In genomic region chr5:180088561-180088960, GRCh38 we compare ENCODE assay signal across 1 cellular context.
TF ChIP-seq lines count a peak whose summit lies in the region.

No MANE protein-coding gene starts in this region.

TF ChIP-seq in GM23338, 12 proteins besides CTCF, POLR2A, EP300 and RAD21 (continued from another document):
- TF ChIP-seq ZNF462 (CRISPR knock-in tag; IDR thresholded peaks at IDR 0.05) (no peak), CREB1 (CRISPR knock-in tag; IDR thresholded peaks at IDR 0.05; ENCODE audit: low read depth) (no peak), POLR2AphosphoS5 (IDR thresholded peaks at IDR 0.05; ENCODE audit: low read depth) (no peak), ETS1 (IDR thresholded peaks at IDR 0.05) (no peak), JUNB (IDR thresholded peaks at IDR 0.05; ENCODE audit: unreplicated experiment) (no peak), REST (IDR thresholded peaks at IDR 0.05; ENCODE audit: unreplicated experiment) (no peak), NANOG (IDR thresholded peaks at IDR 0.05; ENCODE audit: borderline replicate concordance) (no peak), ZNF114 (CRISPR knock-in tag; IDR thresholded peaks at IDR 0.05) (no peak), EZH2phosphoT487 (IDR thresholded peaks at IDR 0.05; ENCODE audit: unreplicated experiment) (no peak)
TF ChIP-seq in GM23338: peak in this region for 0.
